1 cellular context compared by ENCODE assay signal in the genomic region with DNA sequence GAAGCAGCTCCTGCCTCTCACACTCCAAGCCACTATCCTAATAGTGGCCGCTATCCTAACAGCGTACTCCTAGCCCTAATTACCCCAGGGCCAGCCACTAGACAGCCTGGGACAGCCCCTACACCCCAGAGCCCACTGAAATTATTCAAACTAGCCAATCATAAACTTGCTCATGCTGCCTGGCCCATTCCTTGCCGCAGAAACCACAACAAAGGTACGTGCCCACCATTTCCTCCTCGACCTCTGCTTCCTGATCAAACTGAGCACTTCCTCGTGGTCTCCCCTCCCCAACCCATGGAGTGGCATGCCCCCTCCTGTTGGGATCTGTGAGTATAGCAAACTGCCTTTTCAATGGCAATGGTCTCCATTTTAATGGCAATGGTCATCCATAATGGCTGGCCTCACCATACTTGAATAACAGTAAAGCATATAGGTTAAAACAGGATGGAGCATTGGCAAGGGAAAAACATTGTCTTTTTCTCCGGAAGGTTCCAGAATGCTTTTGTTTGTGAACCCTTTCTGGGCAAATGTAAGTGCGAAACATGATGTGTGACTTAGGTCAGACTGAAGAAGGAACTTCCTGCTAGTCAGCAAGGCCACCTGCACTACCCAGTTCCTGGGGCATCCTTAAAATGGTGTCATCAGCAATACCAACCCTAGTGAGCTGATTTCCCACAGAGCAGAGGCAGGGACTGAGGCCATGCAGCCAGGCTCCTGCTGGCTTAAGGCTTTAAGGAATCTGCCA.
TF ChIP-seq lines count a peak whose summit lies in the region.

No MANE protein-coding gene starts in this region.

TF ChIP-seq in neural cell, 6 proteins besides CTCF, POLR2A, EP300 and RAD21:
- no peak for TF ChIP-seq POLR2AphosphoS5 (IDR thresholded peaks at IDR 0.05)
- TF ChIP-seq, protein P1, sequence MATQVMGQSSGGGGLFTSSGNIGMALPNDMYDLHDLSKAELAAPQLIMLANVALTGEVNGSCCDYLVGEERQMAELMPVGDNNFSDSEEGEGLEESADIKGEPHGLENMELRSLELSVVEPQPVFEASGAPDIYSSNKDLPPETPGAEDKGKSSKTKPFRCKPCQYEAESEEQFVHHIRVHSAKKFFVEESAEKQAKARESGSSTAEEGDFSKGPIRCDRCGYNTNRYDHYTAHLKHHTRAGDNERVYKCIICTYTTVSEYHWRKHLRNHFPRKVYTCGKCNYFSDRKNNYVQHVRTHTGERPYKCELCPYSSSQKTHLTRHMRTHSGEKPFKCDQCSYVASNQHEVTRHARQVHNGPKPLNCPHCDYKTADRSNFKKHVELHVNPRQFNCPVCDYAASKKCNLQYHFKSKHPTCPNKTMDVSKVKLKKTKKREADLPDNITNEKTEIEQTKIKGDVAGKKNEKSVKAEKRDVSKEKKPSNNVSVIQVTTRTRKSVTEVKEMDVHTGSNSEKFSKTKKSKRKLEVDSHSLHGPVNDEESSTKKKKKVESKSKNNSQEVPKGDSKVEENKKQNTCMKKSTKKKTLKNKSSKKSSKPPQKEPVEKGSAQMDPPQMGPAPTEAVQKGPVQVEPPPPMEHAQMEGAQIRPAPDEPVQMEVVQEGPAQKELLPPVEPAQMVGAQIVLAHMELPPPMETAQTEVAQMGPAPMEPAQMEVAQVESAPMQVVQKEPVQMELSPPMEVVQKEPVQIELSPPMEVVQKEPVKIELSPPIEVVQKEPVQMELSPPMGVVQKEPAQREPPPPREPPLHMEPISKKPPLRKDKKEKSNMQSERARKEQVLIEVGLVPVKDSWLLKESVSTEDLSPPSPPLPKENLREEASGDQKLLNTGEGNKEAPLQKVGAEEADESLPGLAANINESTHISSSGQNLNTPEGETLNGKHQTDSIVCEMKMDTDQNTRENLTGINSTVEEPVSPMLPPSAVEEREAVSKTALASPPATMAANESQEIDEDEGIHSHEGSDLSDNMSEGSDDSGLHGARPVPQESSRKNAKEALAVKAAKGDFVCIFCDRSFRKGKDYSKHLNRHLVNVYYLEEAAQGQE (IDR thresholded peaks at IDR 0.05; ENCODE audit: borderline replicate concordance) = no peak
- no peak for TF ChIP-seq EZH2 (IDR thresholded peaks at IDR 0.05; ENCODE audit: borderline replicate concordance, insufficient read depth, low read length, poor library complexity, severe bottlenecking)
- no peak for TF ChIP-seq TAF1 (IDR thresholded peaks at IDR 0.05; ENCODE audit: low read depth)
- TF ChIP-seq MXI1 (conservative IDR thresholded peaks at IDR 0.05; ENCODE audit: poor library complexity, severe bottlenecking) = no peak
